15 cellular contexts compared by ENCODE assay signal in the genomic region with DNA sequence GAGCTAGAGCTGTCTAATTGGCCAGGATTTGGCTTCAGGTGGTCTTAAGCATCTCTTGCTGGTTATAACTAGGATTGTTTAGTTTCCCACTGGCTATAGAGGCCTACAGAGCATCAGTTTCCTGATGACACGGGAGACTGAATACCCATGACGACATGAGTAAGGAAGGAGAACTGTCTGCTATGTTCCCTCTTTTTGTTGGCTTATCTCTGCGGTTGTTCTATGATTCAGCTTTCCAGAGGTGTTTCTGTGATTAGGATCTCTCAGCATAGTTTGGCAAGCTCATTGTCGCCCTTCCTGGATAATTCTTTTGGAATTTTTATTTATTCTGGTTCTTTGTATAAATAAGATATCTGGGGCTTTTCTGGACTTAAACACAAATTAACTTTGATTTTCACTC.
"Had no signal": no experiment of that assay in that cellular context is flagged by ENCODE, and none has a peak within 500 bp of the region (broad histone marks: within the 10 kb centered on the region; RNA-seq: fewer than 3 reads in every experiment).

No MANE protein-coding gene starts in this region.

- ATAC-seq: esophagus mucosa; gastrocnemius medialis; heart right ventricle; mucosa of descending colon; naive thymus-derived CD8-positive, alpha-beta T cell had no signal

- DNase-seq: effector CD4-positive, alpha-beta T cell; gastrocnemius medialis; heart right ventricle; hypothalamus; kidney glomerular epithelial cell; mucosa of descending colon; naive thymus-derived CD8-positive, alpha-beta T cell; nucleus accumbens; ovary; small intestine; stimulated activated CD4-positive, alpha-beta T cell treated with anti-CD3 and anti-CD28 coated beads, Interleukin-2, amount 100 ng/mL, for 48 hours; stimulated activated naive CD4-positive, alpha-beta T cell treated with Interleukin-2 at 50 U/mL for 16 hours; uterus had no signal

- FAIRE-seq: islet of Langerhans had no signal
